ENCODE assay signal across 8 cellular contexts in the genomic region with DNA sequence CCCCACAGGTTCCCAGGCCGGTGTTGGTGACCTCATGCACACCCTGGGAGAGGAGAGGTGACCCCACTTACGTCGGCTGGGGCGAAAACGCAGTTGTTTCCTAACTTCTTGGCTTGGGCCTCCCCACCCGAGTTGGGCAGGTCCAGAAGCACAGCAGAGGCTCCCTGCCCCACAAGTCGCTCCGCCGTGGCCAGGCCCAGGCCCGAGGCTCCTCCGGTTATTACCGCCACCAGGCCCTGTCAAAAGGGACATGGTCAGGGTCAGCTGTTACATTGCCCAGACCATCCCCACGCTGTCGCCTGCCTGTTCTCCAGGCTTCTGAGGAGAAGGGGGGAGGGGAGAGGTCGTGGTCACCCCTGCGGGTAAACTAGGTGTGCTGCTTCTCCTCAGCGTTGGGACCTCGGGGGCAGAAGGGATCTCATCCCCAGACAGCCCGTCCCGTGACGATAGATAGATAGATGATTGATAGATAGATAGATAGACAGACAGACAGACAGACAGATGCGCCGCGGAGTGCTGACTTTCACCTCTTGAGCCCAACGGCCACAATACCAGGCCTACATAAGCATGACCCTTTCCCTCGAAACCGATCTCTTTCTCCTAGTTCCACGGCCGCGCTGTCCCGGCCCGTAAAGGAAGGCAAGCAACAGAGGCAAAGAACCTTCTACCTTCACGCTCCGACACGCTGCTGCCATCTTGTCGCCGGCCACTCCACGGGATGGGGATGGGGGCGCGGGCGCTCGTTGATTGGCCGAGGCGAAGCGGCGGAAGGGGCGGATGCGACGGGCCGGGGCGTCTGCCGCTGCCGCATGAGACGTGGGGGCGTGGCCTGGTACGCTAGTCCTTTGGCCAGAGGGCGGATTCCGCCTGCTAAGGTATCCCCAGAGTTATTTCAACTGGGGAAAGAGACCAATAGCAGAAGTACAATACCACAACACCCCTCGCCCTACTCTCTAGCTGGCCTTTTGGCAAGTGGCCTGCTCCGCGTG. TPM values are rescaled to one million over a fixed set of nuclear protein-coding genes. Genes with fewer than 3 reads are reported as not detected.
DNase-seq lines count a peak whose midpoint lies in the region; ATAC-seq and TF ChIP-seq lines count a peak whose summit lies in the region.

HSD17B10 (minus strand) TSS at position 720 of the 989 bp plus-strand sequence; CDS start at position 695, 25 bp downstream.

- intact Hi-C loops in CD8-positive, alpha-beta T cell (cut with DNase I, micrococcal nuclease) = loop anchor here (1.0 to 10.0 kb wide), 3 partner anchors 12 to 1201 kb away; partner anchors contain the start of genes RIBC1 (in 2 of the 2) and SMC1A (in 2 of the 2)

- peaks cover 7% of the 10 kb centered on the region for H3K36me3 ChIP-seq in CD8-positive, alpha-beta T cell (ENCODE audit: insufficient read depth, low read length)
- H3K36me3 ChIP-seq in effector memory CD4-positive, alpha-beta T cell (ENCODE audit: control insufficient read depth, insufficient read depth, low read length) = peaks cover 16% of the 10 kb centered on the region

- peaks cover 16% of the 10 kb centered on the region for H3K4me1 Mint-ChIP-seq in CD8-positive, alpha-beta T cell (ENCODE audit: low read depth)
- H3K4me1 Mint-ChIP-seq in memory B cell = peaks cover 7% of the 10 kb centered on the region

- peaks cover 10% of the 10 kb centered on the region for H3K4me1 ChIP-seq in CD8-positive, alpha-beta T cell (ENCODE audit: insufficient read depth, low read length)
- peaks cover 4% of the 10 kb centered on the region for H3K4me1 ChIP-seq in effector memory CD4-positive, alpha-beta T cell (ENCODE audit: control insufficient read depth, insufficient read depth, low read length, poor library complexity, severe bottlenecking)

- DNase-seq in CD8-positive, alpha-beta T cell = peak; percentile 59 to 87 (median 83)
- DNase-seq in HS-27A (ENCODE audit: low read depth) = peak; percentile 46
- peak; percentile 90 for DNase-seq in NOMO-1 treated with DMSO at 0.1 percent for 48 hours (lab: John Stamatoyannopoulos, UW; ENCODE audit: unreplicated experiment)
- DNase-seq in activated CD8-positive, alpha-beta memory T cell treated with anti-CD3 and anti-CD28 coated beads for 4 hours (ENCODE audit: low read depth in 2 of 2) = peak; percentile 72
- DNase-seq in effector memory CD4-positive, alpha-beta T cell = peak; percentile 72 to 80 (median 77)
- peak; percentile 70 to 76 for DNase-seq in memory B cell (ENCODE audit: low spot score in 2 of 2)
- peak; percentile 72 for DNase-seq in stimulated activated CD8-positive, alpha-beta memory T cell treated with anti-CD3 and anti-CD28 coated beads, Interleukin-12 subunit alpha, Interleukin-12 subunit beta, amount 100 ng/mL, for 4 hours (ENCODE audit: low read depth)

- POLR2A ChIA-PET in CD8-positive, alpha-beta T cell (lab: Charles Lee) = interaction anchor here (1.1 to 1.4 kb wide), 2 partner anchors 11 to 12 kb away, joined by 3 to 7 read pairs; partner anchors contain the start of genes RIBC1 and SMC1A

- H3K27me3 Mint-ChIP-seq in CD8-positive, alpha-beta T cell (ENCODE audit: low read depth) = no peaks in the 10 kb centered on the region
- no peaks in the 10 kb centered on the region for H3K27me3 Mint-ChIP-seq in memory B cell

- H3K27ac Mint-ChIP-seq in CD8-positive, alpha-beta T cell = peak within 1 kb of the TSS; percentile 97
- H3K27ac Mint-ChIP-seq in memory B cell = peak within 1 kb of the TSS; percentile 98

- CTCF ChIA-PET in CD8-positive, alpha-beta T cell (lab: Charles Lee) = interaction anchor here (0.7 to 3.6 kb wide), 7 partner anchors 10 to 150 kb away, joined by 3 to 31 read pairs (median 5); no protein-coding TSS in a partner anchor

- TF ChIP-seq CTCF in CD8-positive, alpha-beta T cell (IDR thresholded peaks at IDR 0.05) = no peak

- H3K36me3 Mint-ChIP-seq in CD8-positive, alpha-beta T cell = peaks cover 35% of the 10 kb centered on the region
- peaks cover 10% of the 10 kb centered on the region for H3K36me3 Mint-ChIP-seq in memory B cell

- H3K27ac ChIP-seq in CD8-positive, alpha-beta T cell (ENCODE audit: low read depth, low read length) = peak within 1 kb of the TSS; percentile 71
- H3K27ac ChIP-seq in effector memory CD4-positive, alpha-beta T cell (ENCODE audit: insufficient read depth, low read length, poor library complexity, severe bottlenecking) = peak within 1 kb of the TSS; percentile 59

- no peaks in the 10 kb centered on the region for H3K27me3 ChIP-seq in CD8-positive, alpha-beta T cell (ENCODE audit: insufficient read depth, low read length)
- no peaks in the 10 kb centered on the region for H3K27me3 ChIP-seq in effector memory CD4-positive, alpha-beta T cell (replicated peaks; ENCODE audit: control insufficient read depth, insufficient read depth, low read length, poor library complexity, severe bottlenecking)

- no peaks in the 10 kb centered on the region for H3K9me3 ChIP-seq in CD8-positive, alpha-beta T cell (ENCODE audit: low read length)
- H3K9me3 ChIP-seq in effector memory CD4-positive, alpha-beta T cell (ENCODE audit: control insufficient read depth, low read length) = no peaks in the 10 kb centered on the region

- peak within 1 kb of the TSS; percentile 97 for H3K4me3 Mint-ChIP-seq in CD8-positive, alpha-beta T cell
- peak within 1 kb of the TSS; percentile 98 for H3K4me3 Mint-ChIP-seq in memory B cell

- peak within 1 kb of the TSS; percentile 55 for H3K4me3 ChIP-seq in CD8-positive, alpha-beta T cell (ENCODE audit: low read depth, low read length)
- peak within 1 kb of the TSS; percentile 62 for H3K4me3 ChIP-seq in effector memory CD4-positive, alpha-beta T cell (ENCODE audit: insufficient read depth, low read depth, low read length, poor library complexity, severe bottlenecking)

- ATAC-seq in CD8-positive, alpha-beta T cell = peak; percentile 97
- peak; percentile 87 for ATAC-seq in GM19467 (IDR thresholded peaks at IDR 0.05; ENCODE audit: unreplicated experiment)
- peak; percentile 97 for ATAC-seq in memory B cell (ENCODE audit: low read depth)

- no peaks in the 10 kb centered on the region for H3K9me3 Mint-ChIP-seq in CD8-positive, alpha-beta T cell
- H3K9me3 Mint-ChIP-seq in memory B cell = no peaks in the 10 kb centered on the region

RNA-seq across cellular contexts. Expression of gene HSD17B10, which starts in this region (rescaled TPM):
- total RNA-seq in CD8-positive, alpha-beta T cell = 10 to 100 TPM; 23.4 to 26.2 TPM

Comparison
In these comparisons a context has a peak if more than half of its experiments do, and no peak if none do; other contexts are left out.
1. Peak in every context shown above with its lines: DNase-seq, ATAC-seq, H3K4me3 ChIP-seq and H3K27ac ChIP-seq.